In genomic region chr22:17370766-17371181, GRCh38 we compare ENCODE assay signal across 8 cellular contexts. TPM values are rescaled to one million over a fixed set of nuclear protein-coding genes. Genes with fewer than 3 reads are reported as not detected.
A peak's percentile ranks its signal among the peaks of the same experiment; 100 is the strongest.
DNase-seq lines count a peak whose midpoint lies in the region; TF ChIP-seq lines count a peak whose summit lies in the region.

No MANE protein-coding gene starts in this region.

- H3K36me3 ChIP-seq in tibial nerve = no peaks in the 10 kb centered on the region

- no peak for DNase-seq in activated naive CD4-positive, alpha-beta T cell treated with Interleukin-2 at 50 U/mL for 16 hours
- DNase-seq in chondrocyte (ENCODE audit: low spot score) = no peak
- DNase-seq in mesothelial cell of epicardium (ENCODE audit: low spot score in 2 of 2, unreplicated experiment in 2 of 2) = no peak
- DNase-seq in tibial nerve (ENCODE audit: low spot score in 2 of 2) = no peak
- DNase-seq in hypothalamus (lab: John Stamatoyannopoulos, UW) = no peak
- no peak for DNase-seq in ureter (ENCODE audit: low spot score)
- no peak for DNase-seq in stimulated activated CD4-positive, alpha-beta T cell treated with anti-CD3 and anti-CD28 coated beads, Interleukin-1b, Interleukin-23, amount 100 ng/mL, for 48 hours

- TF ChIP-seq CTCF in chondrocyte (IDR thresholded peaks at IDR 0.05) (no peak), mesothelial cell of epicardium (IDR thresholded peaks at IDR 0.05; ENCODE audit: unreplicated experiment) (no peak), tibial nerve (IDR thresholded peaks at IDR 0.05) (no peak)

- H3K36me3 Mint-ChIP-seq in activated naive CD4-positive, alpha-beta T cell treated with anti-CD3 and anti-CD28 coated beads, Interleukin-2, amount 50 U/mL, for 24 hours = no peaks in the 10 kb centered on the region
- no peaks in the 10 kb centered on the region for H3K36me3 Mint-ChIP-seq in chondrocyte (ENCODE audit: low read depth)
- H3K36me3 Mint-ChIP-seq in mesothelial cell of epicardium = no peaks in the 10 kb centered on the region

- peak overlapping the region; percentile 39 to 75 (median 50) for H3K4me3 ChIP-seq in tibial nerve

- H3K9me3 ChIP-seq in tibial nerve = no peaks in the 10 kb centered on the region

- H3K9me3 Mint-ChIP-seq in activated naive CD4-positive, alpha-beta T cell treated with anti-CD3 and anti-CD28 coated beads, Interleukin-2, amount 50 U/mL, for 24 hours = no peaks in the 10 kb centered on the region
- H3K9me3 Mint-ChIP-seq in chondrocyte (ENCODE audit: low read depth) (no peaks in the 10 kb centered on the region), mesothelial cell of epicardium (no peaks in the 10 kb centered on the region)

- H3K4me1 Mint-ChIP-seq in activated naive CD4-positive, alpha-beta T cell treated with anti-CD3 and anti-CD28 coated beads, Interleukin-2, amount 50 U/mL, for 24 hours = peaks cover 31% of the 10 kb centered on the region
- H3K4me1 Mint-ChIP-seq in chondrocyte (ENCODE audit: low read depth) (peaks cover 17% of the 10 kb centered on the region), mesothelial cell of epicardium (peaks cover 39% of the 10 kb centered on the region)

- no peak overlapping the region for H3K27ac Mint-ChIP-seq in activated naive CD4-positive, alpha-beta T cell treated with anti-CD3 and anti-CD28 coated beads, Interleukin-2, amount 50 U/mL, for 24 hours
- H3K27ac Mint-ChIP-seq in chondrocyte (ENCODE audit: unreplicated experiment) (no peak overlapping the region), mesothelial cell of epicardium (peak overlapping the region; percentile 10)

- H3K27me3 Mint-ChIP-seq in activated naive CD4-positive, alpha-beta T cell treated with anti-CD3 and anti-CD28 coated beads, Interleukin-2, amount 50 U/mL, for 24 hours = peaks cover 42% of the 10 kb centered on the region
- H3K27me3 Mint-ChIP-seq in chondrocyte (ENCODE audit: low read depth) (peaks cover 42% of the 10 kb centered on the region), mesothelial cell of epicardium (ENCODE audit: low read depth) (peaks cover 2% of the 10 kb centered on the region)

- H3K27me3 ChIP-seq in tibial nerve = peaks cover 0 to 63% of the 10 kb centered on the region in 2 donors

- peak overlapping the region; percentile 40 for H3K4me3 Mint-ChIP-seq in activated naive CD4-positive, alpha-beta T cell treated with anti-CD3 and anti-CD28 coated beads, Interleukin-2, amount 50 U/mL, for 24 hours
- H3K4me3 Mint-ChIP-seq in chondrocyte (ENCODE audit: unreplicated experiment) (peak overlapping the region; percentile 52), mesothelial cell of epicardium (peak overlapping the region; percentile 70)

- peaks cover 0 to 46% (median 5%) of the 10 kb centered on the region in 4 donors for H3K4me1 ChIP-seq in tibial nerve

- no peak for TF ChIP-seq POLR2A in tibial nerve (IDR thresholded peaks at IDR 0.05)

- no peak for TF ChIP-seq EP300 in tibial nerve (IDR thresholded peaks at IDR 0.05)

- WGBS in tibial nerve, 2 donors = 2 to 4% methylated on average over 15 of the region's 15 CpGs

- peak overlapping the region in 1 of 4 donors; percentile 85 for H3K27ac ChIP-seq in tibial nerve

RNA-seq across cellular contexts. Expression of gene CECR2, which starts 1.5 kb away (rescaled TPM):
- total RNA-seq in chondrocyte = 0.15 to 0.20 TPM in 2 of 3 replicates, not detected in the other
- 14.1 to 15.1 TPM (median 15.0 TPM) in 3 replicates for total RNA-seq in mesothelial cell of epicardium
- total RNA-seq in tibial nerve = 1 to 10 TPM; 2.4 to 5.1 (median 3.6) TPM
- total RNA-seq in ureter = 10.0 TPM
